ENCODE assay signal across 1 cellular context in the genomic region with DNA sequence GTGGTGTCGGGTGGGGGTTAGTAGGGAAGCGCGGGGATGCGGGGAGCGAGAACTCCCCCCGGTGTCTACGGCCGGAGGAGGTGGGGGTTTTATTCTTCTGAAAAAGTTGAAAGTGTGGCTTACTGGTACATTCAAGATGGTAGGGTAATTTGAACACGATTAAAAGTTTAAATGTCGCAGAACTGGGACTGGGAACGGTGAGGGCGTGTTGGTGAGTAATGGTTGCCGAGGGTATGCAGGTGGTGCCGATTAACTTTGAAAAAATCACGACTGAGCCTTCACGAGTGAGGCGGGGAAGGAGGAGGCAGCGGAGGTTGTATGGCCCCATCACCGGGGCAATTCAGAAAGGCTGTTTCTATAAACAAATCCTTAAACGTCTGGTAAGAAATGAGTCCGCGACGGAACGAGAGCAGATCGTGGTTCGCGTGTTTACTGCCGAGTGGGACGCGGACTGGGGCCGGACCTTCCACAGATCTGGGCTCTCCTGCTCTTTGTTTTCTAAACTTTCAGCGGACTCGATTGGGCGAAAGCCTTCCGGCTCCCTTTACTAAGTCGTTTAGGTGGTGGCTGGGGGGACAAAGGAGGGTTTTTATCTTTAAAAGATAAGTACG.
TF ChIP-seq lines count a peak whose summit lies in the region.

No MANE protein-coding gene starts in this region.

TF ChIP-seq in HepG2, 621 proteins besides CTCF, POLR2A, EP300 and RAD21 (continued from another document):
- TF ChIP-seq SNAPC5 (CRISPR knock-in tag; IDR thresholded peaks at IDR 0.05; ENCODE audit: borderline replicate concordance): no peak
- no peak for TF ChIP-seq ZNF572 (CRISPR knock-in tag; IDR thresholded peaks at IDR 0.05)
- peak; percentile 10; the same call in 1 of the 2 replicates for TF ChIP-seq SAP130 (CRISPR knock-in tag; IDR thresholded peaks at IDR 0.05; ENCODE audit: low read depth)
- no peak for TF ChIP-seq MYC (CRISPR knock-in tag; IDR thresholded peaks at IDR 0.05; ENCODE audit: borderline replicate concordance)
- TF ChIP-seq NAIF1 (CRISPR knock-in tag; IDR thresholded peaks at IDR 0.05; ENCODE audit: borderline replicate concordance): 0 out of 2 replicates have a peak, but pooled peaks have one; percentile 43
- TF ChIP-seq PHF21A (CRISPR knock-in tag; IDR thresholded peaks at IDR 0.05): 0 out of 2 replicates have a peak, but pooled peaks have one; percentile 33
- TF ChIP-seq, protein P1, sequence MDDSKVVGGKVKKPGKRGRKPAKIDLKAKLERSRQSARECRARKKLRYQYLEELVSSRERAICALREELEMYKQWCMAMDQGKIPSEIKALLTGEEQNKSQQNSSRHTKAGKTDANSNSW (CRISPR knock-in tag; IDR thresholded peaks at IDR 0.05; ENCODE audit: borderline replicate concordance): no peak
- TF ChIP-seq ZNF329 (CRISPR knock-in tag; IDR thresholded peaks at IDR 0.05; ENCODE audit: low read depth): no peak
- TF ChIP-seq, protein P2, sequence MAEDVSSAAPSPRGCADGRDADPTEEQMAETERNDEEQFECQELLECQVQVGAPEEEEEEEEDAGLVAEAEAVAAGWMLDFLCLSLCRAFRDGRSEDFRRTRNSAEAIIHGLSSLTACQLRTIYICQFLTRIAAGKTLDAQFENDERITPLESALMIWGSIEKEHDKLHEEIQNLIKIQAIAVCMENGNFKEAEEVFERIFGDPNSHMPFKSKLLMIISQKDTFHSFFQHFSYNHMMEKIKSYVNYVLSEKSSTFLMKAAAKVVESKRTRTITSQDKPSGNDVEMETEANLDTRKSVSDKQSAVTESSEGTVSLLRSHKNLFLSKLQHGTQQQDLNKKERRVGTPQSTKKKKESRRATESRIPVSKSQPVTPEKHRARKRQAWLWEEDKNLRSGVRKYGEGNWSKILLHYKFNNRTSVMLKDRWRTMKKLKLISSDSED (CRISPR knock-in tag; IDR thresholded peaks at IDR 0.05): no peak
- peak; percentile 49; the same call in 1 of the 2 replicates for TF ChIP-seq ZKSCAN8 (CRISPR knock-in tag; IDR thresholded peaks at IDR 0.05; ENCODE audit: borderline replicate concordance)
- TF ChIP-seq CCDC6 (CRISPR knock-in tag; IDR thresholded peaks at IDR 0.05): 0 out of 2 replicates have a peak, but pooled peaks have one; percentile 43
- TF ChIP-seq ZNF232 (CRISPR knock-in tag; IDR thresholded peaks at IDR 0.05; ENCODE audit: borderline replicate concordance): no peak
- TF ChIP-seq SNAI1 (CRISPR knock-in tag; IDR thresholded peaks at IDR 0.05; ENCODE audit: borderline replicate concordance): peak; percentile 8; the same call in 1 of the 2 replicates
- no peak for TF ChIP-seq KMT2B (CRISPR knock-in tag; IDR thresholded peaks at IDR 0.05)
